In the genomic region with DNA sequence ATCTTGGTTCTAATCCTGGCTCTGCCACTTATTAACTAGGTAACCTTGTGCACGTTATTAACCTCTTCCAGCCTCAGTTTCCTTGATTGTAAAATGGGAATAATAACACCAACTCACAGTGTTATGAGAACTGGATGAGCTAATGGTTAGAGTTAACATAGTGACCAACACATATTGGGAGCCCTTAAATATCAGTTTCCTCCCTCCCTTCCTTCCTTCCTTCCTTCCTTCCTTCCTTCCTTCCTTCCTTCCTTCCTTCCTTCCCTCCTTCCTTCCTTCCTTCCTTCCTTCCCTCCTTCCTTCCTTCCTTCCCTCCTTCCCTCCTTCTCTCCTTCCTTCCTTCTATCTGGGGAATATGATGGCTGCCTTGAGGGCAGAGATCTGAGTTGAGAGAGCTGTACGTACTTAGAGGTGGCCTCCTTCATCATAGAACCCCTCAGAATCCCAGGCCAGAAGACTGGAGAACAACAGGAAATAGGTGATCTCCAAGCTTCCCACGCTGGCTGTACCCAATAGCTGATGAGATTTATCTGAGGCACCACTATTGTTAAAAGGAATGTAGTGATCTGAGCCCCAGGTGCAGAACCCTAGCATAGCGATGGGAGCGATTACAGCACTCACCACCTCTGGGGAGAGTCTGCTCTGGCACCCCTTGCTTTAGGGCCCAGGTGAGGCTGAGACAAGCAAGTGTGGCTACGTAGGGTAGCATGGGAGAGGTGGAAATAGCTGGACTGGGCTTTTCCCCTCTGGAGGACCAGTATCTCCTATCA, we compare ENCODE assay signal across 1 cellular context.
TF ChIP-seq lines count a peak whose summit lies in the region.

No MANE protein-coding gene starts in this region.

TF ChIP-seq in A549, 52 proteins besides CTCF, POLR2A, EP300 and RAD21 (continued from another document):
- TF ChIP-seq MAFK (IDR thresholded peaks at IDR 0.05; ENCODE audit: partially characterized antibody) (no peak), HOXB5 (CRISPR knock-in tag; IDR thresholded peaks at IDR 0.05) (peak; percentile 69), JUN (IDR thresholded peaks at IDR 0.05) (no peak), TP53 (CRISPR knock-in tag; IDR thresholded peaks at IDR 0.05) (no peak), SREBF2 (IDR thresholded peaks at IDR 0.05) (no peak), CBX2 (IDR thresholded peaks at IDR 0.05; ENCODE audit: borderline replicate concordance, low read depth) (no peak), KDM1A (IDR thresholded peaks at IDR 0.05; ENCODE audit: low read depth) (no peak)
- TF ChIP-seq, protein P1, sequence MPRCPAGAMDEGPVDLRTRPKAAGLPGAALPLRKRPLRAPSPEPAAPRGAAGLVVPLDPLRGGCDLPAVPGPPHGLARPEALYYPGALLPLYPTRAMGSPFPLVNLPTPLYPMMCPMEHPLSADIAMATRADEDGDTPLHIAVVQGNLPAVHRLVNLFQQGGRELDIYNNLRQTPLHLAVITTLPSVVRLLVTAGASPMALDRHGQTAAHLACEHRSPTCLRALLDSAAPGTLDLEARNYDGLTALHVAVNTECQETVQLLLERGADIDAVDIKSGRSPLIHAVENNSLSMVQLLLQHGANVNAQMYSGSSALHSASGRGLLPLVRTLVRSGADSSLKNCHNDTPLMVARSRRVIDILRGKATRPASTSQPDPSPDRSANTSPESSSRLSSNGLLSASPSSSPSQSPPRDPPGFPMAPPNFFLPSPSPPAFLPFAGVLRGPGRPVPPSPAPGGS (IDR thresholded peaks at IDR 0.05) = no peak
- TF ChIP-seq, protein P2, sequence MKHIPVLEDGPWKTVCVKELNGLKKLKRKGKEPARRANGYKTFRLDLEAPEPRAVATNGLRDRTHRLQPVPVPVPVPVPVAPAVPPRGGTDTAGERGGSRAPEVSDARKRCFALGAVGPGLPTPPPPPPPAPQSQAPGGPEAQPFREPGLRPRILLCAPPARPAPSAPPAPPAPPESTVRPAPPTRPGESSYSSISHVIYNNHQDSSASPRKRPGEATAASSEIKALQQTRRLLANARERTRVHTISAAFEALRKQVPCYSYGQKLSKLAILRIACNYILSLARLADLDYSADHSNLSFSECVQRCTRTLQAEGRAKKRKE (CRISPR knock-in tag; IDR thresholded peaks at IDR 0.05; ENCODE audit: low read depth) = peak; percentile 35; the same call in 1 of the 2 replicates
